ENCODE assay signal across 8 cellular contexts in genomic region chr1:22428672-22429071, GRCh38. TPM values are rescaled to one million over a fixed set of nuclear protein-coding genes. Genes with fewer than 3 reads are reported as not detected.
DNase-seq lines count a peak whose midpoint lies in the region; ATAC-seq and TF ChIP-seq lines count a peak whose summit lies in the region.

No MANE protein-coding gene starts in this region.

- DNase-seq in CD4-positive, CD25-positive, alpha-beta regulatory T cell, result peak; percentile 11 to 58 (median 38)
- DNase-seq in H7 (peak; percentile 68), SHP77 treated with DMSO at 0.1 percent for 48 hours (lab: John Stamatoyannopoulos, UW) (peak; percentile 34), dermis blood vessel endothelial cell (peak; percentile 81), mesendoderm (peak; percentile 77), caudate nucleus (lab: John Stamatoyannopoulos, UW) (no peak), lower leg skin (ENCODE audit: low spot score in 2 of 2) (no peak)

- H3K36me3 ChIP-seq in CD4-positive, CD25-positive, alpha-beta regulatory T cell (ENCODE audit: control insufficient read depth, insufficient read depth, low read length), result no peaks in the 10 kb centered on the region
- no peaks in the 10 kb centered on the region for H3K36me3 ChIP-seq in H7 (replicated peaks; ENCODE audit: control insufficient read depth, insufficient read depth, low read length)
- no peaks in the 10 kb centered on the region for H3K36me3 ChIP-seq in mesendoderm (ENCODE audit: control insufficient read depth, insufficient read depth, low read length)

- H3K4me1 Mint-ChIP-seq in CD4-positive, CD25-positive, alpha-beta regulatory T cell, result peaks cover 0 to 5% (median 2%) of the 10 kb centered on the region in 4 donors

- no peak overlapping the region for H3K4me2 ChIP-seq in mesendoderm (ENCODE audit: low read length)

- H3K27me3 Mint-ChIP-seq in CD4-positive, CD25-positive, alpha-beta regulatory T cell, result peaks cover 35% of the 10 kb centered on the region

- peaks cover 5% of the 10 kb centered on the region for H3K27me3 ChIP-seq in CD4-positive, CD25-positive, alpha-beta regulatory T cell (ENCODE audit: control insufficient read depth, insufficient read depth, low read length)
- no peaks in the 10 kb centered on the region for H3K27me3 ChIP-seq in H7 (ENCODE audit: control insufficient read depth, insufficient read depth, low read length)
- H3K27me3 ChIP-seq in mesendoderm (ENCODE audit: insufficient read depth, low read length, poor library complexity), result no peaks in the 10 kb centered on the region

- TF ChIP-seq POLR2A in lower leg skin (IDR thresholded peaks at IDR 0.05), result no peak

- intact Hi-C loops in lower leg skin (cut with DNase I; ENCODE audit: low total_unique reads), result loop anchor here (10.0 kb wide), 1 partner anchor 324 kb away; no protein-coding TSS in a partner anchor

- TF ChIP-seq CTCF in lower leg skin (IDR thresholded peaks at IDR 0.05), result no peak

- peak overlapping the region; percentile 74 for H3K4me3 ChIP-seq in CD4-positive, CD25-positive, alpha-beta regulatory T cell (ENCODE audit: low read depth, low read length)
- H3K4me3 ChIP-seq in H7 (ENCODE audit: insufficient read depth, low read depth, low read length) (peak overlapping the region; percentile 10; the same call in 1 of the 2 replicates), mesendoderm (ENCODE audit: low read length) (peak overlapping the region; percentile 70), lower leg skin (ENCODE audit: low read depth, poor library complexity, severe bottlenecking) (no peak overlapping the region)

- H3K27ac ChIP-seq in CD4-positive, CD25-positive, alpha-beta regulatory T cell (ENCODE audit: insufficient read depth, low read length, poor library complexity, severe bottlenecking), result no peak overlapping the region
- no peak overlapping the region for H3K27ac ChIP-seq in mesendoderm (ENCODE audit: low read depth, low read length)
- H3K27ac ChIP-seq in caudate nucleus (ENCODE audit: low read depth, low read length), result no peak overlapping the region

- H3K4me1 ChIP-seq in CD4-positive, CD25-positive, alpha-beta regulatory T cell (ENCODE audit: control insufficient read depth, insufficient read depth, low read length, poor library complexity, severe bottlenecking), result no peaks in the 10 kb centered on the region
- no peaks in the 10 kb centered on the region for H3K4me1 ChIP-seq in mesendoderm (ENCODE audit: control insufficient read depth, low read depth, low read length)

- peak overlapping the region; percentile 98 for H4K8ac ChIP-seq in mesendoderm (ENCODE audit: low read depth, low read length)

- ATAC-seq in CD4-positive, CD25-positive, alpha-beta regulatory T cell (ENCODE audit: low read depth in 2 of 2), result peak in 1 of 2 donors; percentile 66
- ATAC-seq in GM18520 (IDR thresholded peaks at IDR 0.05; ENCODE audit: unreplicated experiment), result no peak

- H3K9me3 ChIP-seq in CD4-positive, CD25-positive, alpha-beta regulatory T cell (ENCODE audit: control insufficient read depth in 2 of 2, low read length in 2 of 2), result peaks cover 0 to 2% of the 10 kb centered on the region in 2 experiments

- peaks cover 0 to 2% (median 0%) of the 10 kb centered on the region in 7 donors for H3K9me3 Mint-ChIP-seq in CD4-positive, CD25-positive, alpha-beta regulatory T cell

- no peak overlapping the region for H2BK120ac ChIP-seq in mesendoderm (ENCODE audit: low read depth, low read length)

- no peak overlapping the region for H3K27ac Mint-ChIP-seq in CD4-positive, CD25-positive, alpha-beta regulatory T cell

- H3K9ac ChIP-seq in mesendoderm (ENCODE audit: low read length), result peak overlapping the region; percentile 68

- no peak overlapping the region for H3K23ac ChIP-seq in mesendoderm (ENCODE audit: low read length)

- H3K79me1 ChIP-seq in mesendoderm (ENCODE audit: low read length), result no peaks in the 10 kb centered on the region

- H4K5ac ChIP-seq in mesendoderm (ENCODE audit: low read length), result no peak overlapping the region

- H3K4me3 Mint-ChIP-seq in CD4-positive, CD25-positive, alpha-beta regulatory T cell, result peak overlapping the region in 3 of 4 donors; percentile 47 to 94 (median 78)

- peak overlapping the region; percentile 73 for H3K56ac ChIP-seq in mesendoderm (ENCODE audit: low read length)

- H2BK15ac ChIP-seq in mesendoderm (replicated peaks; ENCODE audit: low read depth), result peak overlapping the region; percentile 85

- no peaks in the 10 kb centered on the region for H3K79me2 ChIP-seq in mesendoderm (ENCODE audit: control insufficient read depth, insufficient read depth, low read length)

- WGBS in mesendoderm (ENCODE audit: extremely low coverage, insufficient coverage, low lambda C conversion rate), result no CpG with 5 or more reads among the region's 5 CpGs
- WGBS in lower leg skin, 2 donors, result 43 to 56% methylated on average over 5 of the region's 5 CpGs

- peak overlapping the region; percentile 30 for H3K18ac ChIP-seq in mesendoderm (ENCODE audit: low read length)

- no peak overlapping the region for H2BK5ac ChIP-seq in mesendoderm (ENCODE audit: low read length)

- H2AK5ac ChIP-seq in mesendoderm (ENCODE audit: low read length), result no peak overlapping the region

- H3K36me3 Mint-ChIP-seq in CD4-positive, CD25-positive, alpha-beta regulatory T cell, result no peaks in the 10 kb centered on the region

- H3K4ac ChIP-seq in mesendoderm (ENCODE audit: low read depth, low read length), result no peak overlapping the region

RNA-seq across cellular contexts. Expression of gene ZBTB40, which starts 23.0 kb away (rescaled TPM):
- total RNA-seq in CD4-positive, CD25-positive, alpha-beta regulatory T cell, result 45.4 TPM
- polyA plus RNA-seq in CD4-positive, CD25-positive, alpha-beta regulatory T cell, result 1 to 10 TPM; 2.9 to 4.3 (median 3.7) TPM
- total RNA-seq in H7 (2014; rRNA removed; shearing (Covaris generic)), result 15.0 and 17.0 TPM in 2 replicates
- total RNA-seq in dermis blood vessel endothelial cell (12.8 and 13.6 TPM in 2 replicates), lower leg skin (10 to 100 TPM in 3 of 4 donors, 1 to 10 TPM in 1; 7.5 to 13.3 (median 12.4) TPM)
- polyA plus RNA-seq in mesendoderm (2013, experiment 1 of 2), result 9.6 TPM
- 9.6 TPM for polyA plus RNA-seq in mesendoderm (2013, experiment 2 of 2)

Comparison
In these comparisons a context has a peak if more than half of its experiments do, and no peak if none do; other contexts are left out.
1. DNase-seq: peak in CD4-positive, CD25-positive, alpha-beta regulatory T cell (3 of 3), H7 (single experiment), SHP77 treated with DMSO at 0.1 percent for 48 hours (single experiment), dermis blood vessel endothelial cell (single experiment) and mesendoderm (single experiment); none in caudate nucleus (0 of 61) and lower leg skin (0 of 2).